In the genomic region with DNA sequence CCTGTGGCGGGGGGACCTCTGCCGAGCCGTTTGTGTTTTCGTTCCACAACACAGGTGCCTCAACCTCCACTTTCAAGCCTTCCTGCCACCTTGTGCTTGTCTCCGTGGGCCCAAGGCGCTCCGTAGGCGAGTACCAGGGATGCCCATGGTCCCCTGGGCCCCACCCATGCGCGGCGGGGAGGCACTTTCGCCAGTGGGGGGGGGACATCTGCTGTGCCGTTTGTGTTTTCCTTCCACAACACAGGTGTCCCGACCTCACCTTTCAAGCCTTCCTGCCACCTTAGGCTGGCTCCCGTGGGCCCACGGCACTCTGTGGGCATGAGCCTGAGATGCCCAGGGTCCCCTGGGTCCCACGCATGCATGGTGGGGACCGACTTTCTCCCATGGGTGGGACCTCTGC, we compare ENCODE assay signal across 35 cellular contexts.
"Had no signal": no experiment of that assay in that cellular context is flagged by ENCODE, and none has a peak within 500 bp of the region (broad histone marks: within the 10 kb centered on the region; RNA-seq: fewer than 3 reads in every experiment).

No MANE protein-coding gene starts in this region.

- DNase-seq: Karpas-422, Kasumi-1, MG63, MM.1S, MV-4-11, NCI-H1048, NCI-H1092, NCI-H1092 treated with DMSO at 0.1 percent for 48 hours, NCI-H1105, NCI-H1105 treated with DMSO at 0.1 percent for 48 hours, NCI-H1417, NCI-H1417 treated with DMSO at 0.1 percent for 48 hours, NCI-H1436, NCI-H1436 treated with DMSO at 0.1 percent for 48 hours, NCI-H146, NCI-H1694, NCI-H187, NCI-H187 treated with DMSO at 0.1 percent for 48 hours, NCI-H1930, NCI-H2029, NCI-H2029 treated with DMSO at 0.1 percent for 48 hours, NCI-H2081, NCI-H2081 treated with DMSO at 0.1 percent for 48 hours, NCI-H2107, NCI-H2171, NCI-H2171 treated with DMSO at 0.1 percent for 48 hours, NCI-H2227 treated with DMSO at 0.1 percent for 48 hours, NCI-H226, NCI-H345, NCI-H446, NCI-H446 treated with DMSO at 0.1 percent for 48 hours, NCI-H510A, NCI-H510A treated with DMSO at 0.1 percent for 48 hours, NCI-H524 had no signal

- H3K4me3 ChIP-seq: MG63 had no signal

- H3K4me2 ChIP-seq: KMS-11 had no signal

- H3K9ac ChIP-seq: KMS-11 had no signal

- H3K9me3 ChIP-seq: MG63 had no signal

- H3K27ac ChIP-seq: KMS-11 had no signal

- H3K36me3 ChIP-seq: MG63 had no signal
